8 cellular contexts compared by ENCODE assay signal in genomic region chr16:50741808-50742520, GRCh38. TPM values are rescaled to one million over a fixed set of nuclear protein-coding genes. Genes with fewer than 3 reads are reported as not detected.
DNase-seq lines count a peak whose midpoint lies in the region; ATAC-seq, FAIRE-seq and TF ChIP-seq lines count a peak whose summit lies in the region.

TSS of gene CYLD (plus strand) at chr16:50742086. CDS start at chr16:50749699, 7,613 bp downstream.

- H2BK20ac ChIP-seq in H1 (ENCODE audit: low read length) = no peak within 1 kb of the TSS

- no peak within 1 kb of the TSS; the same call in 1 of the 2 replicates for H4K8ac ChIP-seq in H1 (ENCODE audit: extremely low read depth, insufficient read depth, low read length)

- no peak within 1 kb of the TSS for H4K5ac ChIP-seq in H1 (ENCODE audit: insufficient read length, low read depth, low read length)

- no peaks in the 10 kb centered on the region for H3K27me3 ChIP-seq in H1 (replicated peaks in 1 of 4; ENCODE audit: control insufficient read depth in 3 of 4, extremely low read depth in 1 of 4, insufficient read depth in 3 of 4, low read length in 3 of 4)

- H3K27me3 Mint-ChIP-seq in memory B cell = no peaks in the 10 kb centered on the region

- H2BK12ac ChIP-seq in H1 (ENCODE audit: low read depth, low read length) = no peak within 1 kb of the TSS

- no peak; a peak in 1 of 3 replicates for TF ChIP-seq EP300 in H1 (IDR thresholded peaks at IDR 0.05; ENCODE audit: borderline replicate concordance in 1 of 2, low read depth in 2 of 2, low read length in 2 of 2)

- H3K79me1 ChIP-seq in H1 (ENCODE audit: low read depth, low read length) = no peaks in the 10 kb centered on the region

- H3K36me3 Mint-ChIP-seq in memory B cell = peaks cover 31% of the 10 kb centered on the region

- DNase-seq in COLO829 (ENCODE audit: low spot score) = peak; percentile 96
- DNase-seq in HTR-8/SVneo (ENCODE audit: insufficient read length, low spot score) = peak; percentile 94
- peak; percentile 99 for DNase-seq in NOMO-1 treated with dmso at 0.1 percent for 144 hours (lab: John Stamatoyannopoulos, UW; ENCODE audit: unreplicated experiment)
- peak; percentile 91 to 99 (median 92) for DNase-seq in activated CD8-positive, alpha-beta memory T cell treated with anti-CD3 and anti-CD28 coated beads for 48 hours (ENCODE audit: low read depth in 2 of 3, low spot score in 2 of 3)
- DNase-seq in H1 (ENCODE audit: low read depth in 1 of 2, low spot score in 2 of 2) = peak; percentile 95 to 97
- DNase-seq in memory B cell (ENCODE audit: low spot score in 2 of 2) = peak; percentile 97 to 99
- DNase-seq in stimulated activated CD8-positive, alpha-beta memory T cell treated with anti-CD3 and anti-CD28 coated beads, Interleukin-12 subunit alpha, Interleukin-12 subunit beta, amount 100 ng/mL, for 24 hours (ENCODE audit: extremely low read depth) = peak; percentile 99

- no peaks in the 10 kb centered on the region for H4K20me1 ChIP-seq in H1 (replicated peaks in 1 of 2; ENCODE audit: control insufficient read depth in 1 of 2, insufficient read depth in 2 of 2, low read length in 2 of 2)

- peak within 1 kb of the TSS; percentile 83 to 89 for H3K4me2 ChIP-seq in H1 (ENCODE audit: insufficient read depth in 1 of 2, low read depth in 2 of 2, low read length in 2 of 2)

- H2AFZ ChIP-seq in H1 (ENCODE audit: low read length) = peak within 1 kb of the TSS; percentile 92; the same call in 1 of the 2 replicates

- H4K91ac ChIP-seq in H1 (replicated peaks; ENCODE audit: insufficient read length, low read length) = no peak within 1 kb of the TSS

- no peaks in the 10 kb centered on the region for H3K36me3 ChIP-seq in H1 (ENCODE audit: control insufficient read depth in 2 of 4, insufficient read depth in 4 of 4, low read length in 3 of 4)

- POLR2A ChIA-PET in H1 (lab: Charles Lee; ENCODE audit: partially characterized antibody) = no interaction called here

- H3K27ac Mint-ChIP-seq in memory B cell = peak within 1 kb of the TSS; percentile 97

- no peak within 1 kb of the TSS for H2BK5ac ChIP-seq in H1 (ENCODE audit: low read depth, low read length)

- H2AK5ac ChIP-seq in H1 (ENCODE audit: low read depth, low read length) = no peak within 1 kb of the TSS

- H3K4me3 ChIP-seq in H1 (ENCODE audit: extremely low read depth in 1 of 4, insufficient read depth in 2 of 4, low read depth in 3 of 4, low read length in 4 of 4) = peak within 1 kb of the TSS; percentile 63 to 97 (median 74)

- TF ChIP-seq POLR2A in H1 (IDR thresholded peaks at IDR 0.05; ENCODE audit: control extremely low read depth in 1 of 2, low read depth in 2 of 2, low read length in 2 of 2) = no peak

- 0% methylated on average over 1 of the region's 85 CpGs; no CpG with 5 or more reads in 1 of the 2 experiments for WGBS in H1 (ENCODE audit: extremely low coverage in 1 of 2, insufficient coverage in 1 of 2, insufficient read length in 1 of 2, insufficient replicate concordance in 2 of 2, low coverage in 1 of 2, low lambda C conversion rate in 2 of 2, missing lambda C conversion rate in 1 of 2), 2 experiments

- H2BK120ac ChIP-seq in H1 (replicated peaks; ENCODE audit: low read depth, low read length) = no peak within 1 kb of the TSS

- H3K9me3 ChIP-seq in H1 (ENCODE audit: insufficient read depth in 2 of 2, low read depth in 1 of 2, low read length in 1 of 2) = no peaks in the 10 kb centered on the region

- no peak within 1 kb of the TSS for H3K4ac ChIP-seq in H1 (replicated peaks; ENCODE audit: insufficient read length, low read depth, low read length)

- FAIRE-seq in HTR-8/SVneo (lab: Jason Lieb, UNC) (peak; percentile 96), H1 (lab: Jason Lieb, UNC) (no peak)

- H3K56ac ChIP-seq in H1 (replicated peaks; ENCODE audit: insufficient read length, low read depth, low read length) = peak within 1 kb of the TSS; percentile 11

- peak within 1 kb of the TSS; percentile 89 for H3K4me3 Mint-ChIP-seq in memory B cell

- no peaks in the 10 kb centered on the region for H3K23me2 ChIP-seq in H1 (ENCODE audit: low read depth, low read length)

- H3K9ac ChIP-seq in H1 (replicated peaks in 1 of 4; ENCODE audit: extremely low read depth in 1 of 4, low read depth in 3 of 4, low read length in 3 of 4) = peak within 1 kb of the TSS; percentile 8 to 34 (median 12); a peak in 2 of 7 replicates

- TF ChIP-seq CTCF in H1 (IDR thresholded peaks at IDR 0.05; ENCODE audit: control extremely low read depth in 1 of 3, insufficient read depth in 1 of 3, low read depth in 1 of 3, low read length in 3 of 3) = no peak

- H2BK15ac ChIP-seq in H1 (ENCODE audit: low read length) = no peak within 1 kb of the TSS

- no peak within 1 kb of the TSS for H3K14ac ChIP-seq in H1 (ENCODE audit: insufficient read length)

- TF ChIP-seq RAD21 in H1 (IDR thresholded peaks at IDR 0.05 in 1 of 2, conservative IDR thresholded peaks at IDR 0.05 in 1 of 2; ENCODE audit: low read depth in 2 of 2, low read length in 2 of 2) = no peak

- H3K23ac ChIP-seq in H1 (ENCODE audit: insufficient read length) = no peak within 1 kb of the TSS

- no peak within 1 kb of the TSS for H3K27ac ChIP-seq in H1 (ENCODE audit: low read depth, low read length)

- H3K18ac ChIP-seq in H1 (ENCODE audit: extremely low read depth, low read length) = peak within 1 kb of the TSS; percentile 19; the same call in 1 of the 2 replicates

- H3K4me1 Mint-ChIP-seq in memory B cell = peaks cover 35% of the 10 kb centered on the region

- peak; percentile 92 for ATAC-seq in GM21367 (IDR thresholded peaks at IDR 0.05; ENCODE audit: unreplicated experiment)
- ATAC-seq in memory B cell (ENCODE audit: low read depth) = peak; percentile 78

- H3K9me3 Mint-ChIP-seq in memory B cell = no peaks in the 10 kb centered on the region

- CTCF ChIA-PET in H1 (lab: Charles Lee; ENCODE audit: partially characterized antibody) = interaction anchor here (0.8 to 2.2 kb wide), 3 partner anchors 21 to 74 kb away, joined by 3 to 7 read pairs (median 6); no protein-coding TSS in a partner anchor

- peaks cover 3 to 12% (median 5%) of the 10 kb centered on the region in 4 experiments; a peak in 6 of 7 replicates for H3K4me1 ChIP-seq in H1 (replicated peaks in 1 of 4; ENCODE audit: control insufficient read depth in 3 of 4, insufficient read depth in 4 of 4, low read length in 3 of 4)

- H3K79me2 ChIP-seq in H1 (ENCODE audit: control insufficient read depth in 1 of 2, insufficient read depth in 2 of 2, low read length in 2 of 2) = no peaks in the 10 kb centered on the region

TF ChIP-seq in H1, 55 proteins besides CTCF, POLR2A, EP300 and RAD21 (continues in another document):
- TF ChIP-seq BCL11A (IDR thresholded peaks at IDR 0.05; ENCODE audit: low read depth in 2 of 2, low read length in 2 of 2) (no peak), PHF8 (conservative IDR thresholded peaks at IDR 0.05; ENCODE audit: low read depth, low read length) (peak; percentile 48; the same call in 1 of the 2 replicates), KDM1A (IDR thresholded peaks at IDR 0.05; ENCODE audit: borderline replicate concordance, low read length) (no peak; the same call in 1 of the 2 replicates), TCF12 (IDR thresholded peaks at IDR 0.05; ENCODE audit: low read depth, low read length) (no peak), CREB1 (IDR thresholded peaks at IDR 0.05) (0 out of 2 replicates have a peak, but pooled peaks have one; percentile 36), CHD2 (IDR thresholded peaks at IDR 0.05; ENCODE audit: low read length) (peak; percentile 72)

RNA-seq across cellular contexts. Expression of gene CYLD, which starts in this region (rescaled TPM):
- total RNA-seq in H1 (2021; fragmentation: NEBNext Ultra II Directional; extraction: Animal tissue kit (Norgen Biotek cat#: 25700)) = 18.7 and 18.8 TPM in 2 replicates
- polyA plus RNA-seq in H1 (2011; rRNA removed) = 2.9 and 3.7 TPM in 2 replicates
- 4.9 TPM for polyA plus RNA-seq in H1 (2011; cell fraction: cytosol; rRNA removed)
- 3.4 TPM for polyA plus RNA-seq in H1 (2011; cell fraction: nucleus; rRNA removed)
- polyA plus RNA-seq in H1 (2012, experiment 1 of 2) = 4.2 to 8.5 TPM (median 6.2 TPM) in 4 replicates
- polyA plus RNA-seq in H1 (2012, experiment 2 of 2) = 0.43 TPM
- polyA plus RNA-seq in H1 (2013, experiment 1 of 2) = 5.9 TPM
- 7.9 TPM for polyA plus RNA-seq in H1 (2013, experiment 2 of 2)
- polyA minus RNA-seq in H1 (2011; rRNA and poly(A)+ RNA removed) = 8.3 and 9.6 TPM in 2 replicates
- polyA minus RNA-seq in H1 (2011; cell fraction: cytosol; rRNA and poly(A)+ RNA removed) = 7.7 TPM
- 14.7 TPM for polyA minus RNA-seq in H1 (2011; cell fraction: nucleus; rRNA and poly(A)+ RNA removed)
